19 cellular contexts compared by ENCODE assay signal in the genomic region with DNA sequence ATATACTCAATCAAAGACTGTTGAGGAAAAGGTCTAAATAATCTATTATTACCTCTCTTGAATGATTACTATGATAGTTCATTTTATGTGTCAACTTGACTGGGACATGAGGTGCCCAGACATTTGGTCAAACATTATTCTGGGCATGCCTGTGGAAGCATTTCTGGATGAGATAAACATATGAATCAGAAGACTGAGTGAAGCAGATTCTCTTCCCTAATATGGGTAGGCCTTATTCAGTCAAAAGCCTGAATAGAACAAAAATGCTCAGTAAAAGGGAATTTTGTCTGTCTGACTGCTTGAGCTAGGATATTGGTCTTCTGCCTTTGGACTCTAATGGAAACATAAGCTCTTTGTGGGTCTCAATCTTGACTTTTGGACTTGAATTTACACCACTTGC.
DNase-seq lines count a peak whose midpoint lies in the region; ATAC-seq and TF ChIP-seq lines count a peak whose summit lies in the region.
"Had no signal": no experiment of that assay in that cellular context is flagged by ENCODE, and none has a peak within 500 bp of the region (broad histone marks: within the 10 kb centered on the region; RNA-seq: fewer than 3 reads in every experiment).

No MANE protein-coding gene starts in this region.

- no peaks in the 10 kb centered on the region; the same call in 1 of the 2 replicates for H3K27me3 ChIP-seq in Caco-2 (replicated peaks; ENCODE audit: control insufficient read depth, insufficient read depth, low read length)
- H3K27me3 ChIP-seq in fibroblast of lung (ENCODE audit: control insufficient read depth, insufficient read depth, low read length), result no peaks in the 10 kb centered on the region
- H3K27me3 ChIP-seq in mesenchymal stem cell (ENCODE audit: control insufficient read depth in 1 of 2, insufficient read depth in 1 of 2, low read length in 2 of 2), result peaks cover 14 to 15% of the 10 kb centered on the region in 2 experiments
- H3K27me3 ChIP-seq in lower lobe of right lung (ENCODE audit: low read depth), result peaks cover 4% of the 10 kb centered on the region
- peaks cover 0 to 2% of the 10 kb centered on the region in 2 donors for H3K27me3 ChIP-seq in tibial artery
- H3K27me3 ChIP-seq: BLaER1 had no signal

- no peak overlapping the region for H2AK5ac ChIP-seq in mesenchymal stem cell (ENCODE audit: low read length, severe bottlenecking)

- no peak overlapping the region for H4K91ac ChIP-seq in mesenchymal stem cell (ENCODE audit: low read length)

- CTCF ChIA-PET in Caco-2 (lab: Charles Lee), result no interaction called here

- H3K4me3 Mint-ChIP-seq in Caco-2 (ENCODE audit: unreplicated experiment), result no peak overlapping the region
- H3K4me3 Mint-ChIP-seq: H9, HFFc6 had no signal

- no peak overlapping the region for H2BK12ac ChIP-seq in mesenchymal stem cell (ENCODE audit: low read length in 2 of 2)

- H2AFZ ChIP-seq in fibroblast of lung (ENCODE audit: low read length), result no peak overlapping the region
- H2AFZ ChIP-seq in mesenchymal stem cell (ENCODE audit: low read depth, low read length), result no peak overlapping the region

- H3K27me3 Mint-ChIP-seq in Caco-2 (ENCODE audit: insufficient read depth, unreplicated experiment), result no peaks in the 10 kb centered on the region

- no peaks in the 10 kb centered on the region for H3K79me2 ChIP-seq in fibroblast of lung (ENCODE audit: control insufficient read depth, insufficient read depth, low read length)

- H3K9ac ChIP-seq in fibroblast of lung (ENCODE audit: insufficient read depth, low read length) (no peak overlapping the region), mesenchymal stem cell (ENCODE audit: low read length) (no peak overlapping the region)
- H3K9ac ChIP-seq: BLaER1 had no signal

- H3K4ac ChIP-seq in mesenchymal stem cell (ENCODE audit: low read depth in 1 of 2, low read length in 2 of 2), result no peak overlapping the region

- intact Hi-C loops in Caco-2 (cut with micrococcal nuclease; ENCODE audit: unreplicated experiment) (loop anchor here (10.0 kb wide), 1 partner anchor 125 kb away; no protein-coding TSS in a partner anchor), lower lobe of right lung (cut with DNase I) (no loop called here), tibial artery (cut with DNase I; ENCODE audit: low total_unique reads) (no loop called here)

- H3K4me3 ChIP-seq in Caco-2 (ENCODE audit: low read depth, low read length) (no peak overlapping the region), fibroblast of lung (replicated peaks in 1 of 4; ENCODE audit: control extremely low read depth in 1 of 4, insufficient read depth in 1 of 4, low read depth in 3 of 4, low read length in 4 of 4) (no peak overlapping the region), mesenchymal stem cell (ENCODE audit: insufficient read depth in 1 of 2, low read depth in 1 of 2, low read length in 2 of 2) (no peak overlapping the region), lower lobe of right lung (no peak overlapping the region), tibial artery (no peak overlapping the region)
- H3K4me3 ChIP-seq: BLaER1 had no signal

- H3K9me3 ChIP-seq in Caco-2, result no peaks in the 10 kb centered on the region; the same call in 1 of the 2 replicates
- H3K9me3 ChIP-seq in fibroblast of lung (ENCODE audit: control insufficient read depth, insufficient read depth, low read depth, low read length), result no peaks in the 10 kb centered on the region
- H3K9me3 ChIP-seq in mesenchymal stem cell (ENCODE audit: control insufficient read depth, low read length), result peaks cover 4% of the 10 kb centered on the region
- no peaks in the 10 kb centered on the region for H3K9me3 ChIP-seq in lower lobe of right lung
- peaks cover 0 to 7% (median 0%) of the 10 kb centered on the region in 3 donors for H3K9me3 ChIP-seq in tibial artery

- no peak for DNase-seq in Caco-2
- peak; percentile 8 for DNase-seq in M059J (ENCODE audit: low read depth)
- DNase-seq in fibroblast of lung (ENCODE audit: low read depth in 2 of 2), result peak; percentile 21 to 35
- peak; percentile 7 for DNase-seq in mesenchymal stem cell
- no peak for DNase-seq in hepatic stellate cell (ENCODE audit: low spot score)
- DNase-seq in lower lobe of right lung, result no peak
- DNase-seq in tibial artery, result no peak
- no peak for DNase-seq in A172 (ENCODE audit: low spot score)
- DNase-seq: AML-193; Calu3; CD8-positive, alpha-beta memory T cell; DMS79; EL; GOT3; H9; HFFc6 had no signal

- no peak for TF ChIP-seq CTCF in Caco-2 (IDR thresholded peaks at IDR 0.05; ENCODE audit: insufficient read depth in 1 of 2, low read depth in 1 of 2, low read length in 1 of 2, severe bottlenecking in 1 of 2, unreplicated experiment in 1 of 2)
- no peak for TF ChIP-seq CTCF in fibroblast of lung (conservative IDR thresholded peaks at IDR 0.05 in 1 of 2, IDR thresholded peaks at IDR 0.05 in 1 of 2; ENCODE audit: low read depth in 1 of 2, low read length in 2 of 2)
- TF ChIP-seq CTCF in lower lobe of right lung (IDR thresholded peaks at IDR 0.05), result no peak
- TF ChIP-seq CTCF in tibial artery (IDR thresholded peaks at IDR 0.05), result no peak

- H2BK120ac ChIP-seq in mesenchymal stem cell (ENCODE audit: low read depth, low read length), result no peak overlapping the region

- H3K27ac ChIP-seq in fibroblast of lung (ENCODE audit: insufficient read depth, low read length) (no peak overlapping the region), mesenchymal stem cell (ENCODE audit: low read length, poor library complexity, severe bottlenecking) (no peak overlapping the region), lower lobe of right lung (no peak overlapping the region), tibial artery (no peak overlapping the region)
- H3K27ac ChIP-seq: 22Rv1, BLaER1 had no signal

- H3K79me1 ChIP-seq in mesenchymal stem cell (replicated peaks; ENCODE audit: low read length, poor library complexity, severe bottlenecking), result no peaks in the 10 kb centered on the region

- H4K20me1 ChIP-seq in fibroblast of lung (ENCODE audit: control insufficient read depth, extremely low read depth, insufficient read depth, low read length), result no peaks in the 10 kb centered on the region
- H4K20me1 ChIP-seq: BLaER1 had no signal

- no peak overlapping the region for H3K18ac ChIP-seq in mesenchymal stem cell (ENCODE audit: low read depth in 1 of 2, low read length in 2 of 2)

- H3K4me1 Mint-ChIP-seq in Caco-2 (ENCODE audit: low read depth, unreplicated experiment), result peaks cover 30% of the 10 kb centered on the region

- no peak overlapping the region for H3K23ac ChIP-seq in mesenchymal stem cell (ENCODE audit: low read length in 2 of 2)

- POLR2A ChIA-PET in Caco-2 (lab: Charles Lee), result no interaction called here

- H2BK15ac ChIP-seq in mesenchymal stem cell (ENCODE audit: low read depth, poor library complexity, severe bottlenecking), result no peak overlapping the region

- no peak for ATAC-seq in lower lobe of right lung
- ATAC-seq: HepG2 had no signal

- H3K27ac Mint-ChIP-seq in Caco-2 (ENCODE audit: unreplicated experiment), result peak overlapping the region; percentile 15
- H3K27ac Mint-ChIP-seq: CD8-positive, alpha-beta memory T cell; H9; HFFc6 had no signal

- H3K14ac ChIP-seq in mesenchymal stem cell (ENCODE audit: low read length in 2 of 2), result no peak overlapping the region

- H3K4me2 ChIP-seq in fibroblast of lung (ENCODE audit: extremely low read depth, insufficient read depth, low read length) (no peak overlapping the region), mesenchymal stem cell (ENCODE audit: low read length, poor library complexity, severe bottlenecking) (no peak overlapping the region)
- H3K4me2 ChIP-seq: BLaER1 had no signal

- H2BK5ac ChIP-seq in mesenchymal stem cell (ENCODE audit: low read depth, low read length, poor library complexity, severe bottlenecking), result no peak overlapping the region

- BruUV-seq in Caco-2 (replicated peaks; lab: Mats Ljungman, UMichigan), result no TSS peak

- peaks cover 11% of the 10 kb centered on the region for H3K4me1 ChIP-seq in Caco-2
- no peaks in the 10 kb centered on the region for H3K4me1 ChIP-seq in fibroblast of lung (ENCODE audit: control insufficient read depth, extremely low read depth, insufficient read depth, low read length)
- H3K4me1 ChIP-seq in mesenchymal stem cell (ENCODE audit: control insufficient read depth, insufficient read depth, low read depth, low read length), result no peaks in the 10 kb centered on the region
- H3K4me1 ChIP-seq in lower lobe of right lung, result no peaks in the 10 kb centered on the region
- H3K4me1 ChIP-seq in tibial artery, result peaks cover 0 to 11% (median 0%) of the 10 kb centered on the region in 4 donors
- H3K4me1 ChIP-seq: BLaER1 had no signal

- H3K9me3 Mint-ChIP-seq in Caco-2 (ENCODE audit: unreplicated experiment), result peaks cover 12% of the 10 kb centered on the region

- H4K8ac ChIP-seq in mesenchymal stem cell (ENCODE audit: low read length), result no peak overlapping the region

- no peaks in the 10 kb centered on the region for H3K36me3 Mint-ChIP-seq in Caco-2 (ENCODE audit: insufficient read depth, unreplicated experiment)

- H3K36me3 ChIP-seq in Caco-2 (ENCODE audit: control insufficient read depth, insufficient read depth, low read length), result no peaks in the 10 kb centered on the region
- H3K36me3 ChIP-seq in fibroblast of lung (ENCODE audit: control insufficient read depth, insufficient read depth, low read length), result no peaks in the 10 kb centered on the region
- no peaks in the 10 kb centered on the region for H3K36me3 ChIP-seq in mesenchymal stem cell (ENCODE audit: control insufficient read depth in 1 of 2, insufficient read depth in 2 of 2, low read depth in 1 of 2, low read length in 2 of 2)
- H3K36me3 ChIP-seq in lower lobe of right lung, result no peaks in the 10 kb centered on the region
- no peaks in the 10 kb centered on the region for H3K36me3 ChIP-seq in tibial artery
- H3K36me3 ChIP-seq: BLaER1 had no signal

Comparison
In these comparisons a context has a peak if more than half of its experiments do, and no peak if none do; other contexts are left out.
1. DNase-seq: peak in M059J (single experiment), fibroblast of lung (2 of 2) and mesenchymal stem cell (single experiment); none in Caco-2 (0 of 2), hepatic stellate cell (single experiment), lower lobe of right lung (single experiment), tibial artery (0 of 2) and A172 (single experiment).